In genomic region chr1:196454792-196455191, GRCh38 we compare ENCODE assay signal across 7 cellular contexts.
"Had no signal": no experiment of that assay in that cellular context is flagged by ENCODE, and none has a peak within 500 bp of the region (broad histone marks: within the 10 kb centered on the region; RNA-seq: fewer than 3 reads in every experiment).

No MANE protein-coding gene starts in this region.

- H3K27ac ChIP-seq: HL-60, KMS-11 had no signal

- FAIRE-seq: HTR-8/SVneo, K562 had no signal

- DNase-seq: IMR-90, KBM-7, KG1 had no signal

- H3K4me3 ChIP-seq: K562 had no signal

- H3K4me2 ChIP-seq: KMS-11 had no signal

- H3K9ac ChIP-seq: KMS-11 had no signal

- ATAC-seq: K562 had no signal
